Comparison of ENCODE assay signal across 8 cellular contexts in the genomic region with DNA sequence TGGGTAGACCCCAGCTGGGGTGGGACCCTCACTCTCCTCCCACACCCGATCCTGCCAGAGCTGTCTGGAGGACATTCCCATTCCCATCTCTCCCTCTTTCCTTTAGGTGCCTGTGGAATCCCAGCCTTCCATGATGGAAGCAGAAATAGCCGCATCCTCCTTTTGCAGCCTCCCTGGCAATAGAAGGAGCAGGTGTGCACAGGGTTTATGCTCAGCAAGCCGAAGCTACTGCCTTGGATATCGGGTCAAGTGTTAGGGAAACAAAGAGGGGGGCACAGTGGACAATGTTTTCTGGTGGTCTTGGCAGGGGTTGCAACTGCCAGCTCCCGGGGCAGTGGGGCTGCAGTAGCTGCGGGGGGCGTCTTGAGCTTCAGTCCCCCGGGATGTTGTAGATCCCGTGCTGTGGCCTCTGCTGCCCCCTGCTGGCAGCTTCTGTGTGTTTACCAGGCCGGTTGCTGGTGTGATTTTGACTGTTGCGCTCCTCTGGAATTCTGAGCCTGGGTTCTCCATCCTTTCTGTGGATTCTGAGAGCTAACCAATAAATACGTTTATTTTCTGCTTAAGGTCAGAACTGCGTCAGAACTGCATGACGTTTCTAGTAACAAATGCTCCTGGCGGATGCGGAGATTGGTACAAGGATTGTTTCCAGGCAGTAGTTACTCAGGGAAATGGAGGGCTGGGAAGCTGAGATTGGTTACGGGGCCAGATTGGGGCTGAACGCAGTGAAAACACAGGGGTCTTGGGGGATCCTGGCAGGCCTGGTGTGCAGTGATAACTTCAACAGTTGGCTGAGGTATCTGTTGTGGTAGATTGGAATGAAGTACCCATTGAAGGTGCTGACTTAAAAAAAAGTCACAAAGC. TPM values are rescaled to one million over a fixed set of nuclear protein-coding genes. Genes with fewer than 3 reads are reported as not detected.
DNase-seq lines count a peak whose midpoint lies in the region; ATAC-seq, FAIRE-seq and TF ChIP-seq lines count a peak whose summit lies in the region.
"Not testable (repeated sequence)": the region's sequence is repeated elsewhere in the genome, so short reads cannot be mapped to it uniquely, and the experiment has no call there.

No MANE protein-coding gene starts in this region.

- H3K14ac ChIP-seq in H1 (ENCODE audit: insufficient read length) = not testable (repeated sequence)

- not testable (repeated sequence) for H3F3A ChIP-seq in SK-N-SH (replicated peaks; ENCODE audit: insufficient read depth)

- H3K36me3 ChIP-seq in SK-N-SH (replicated peaks in 1 of 2; ENCODE audit: control insufficient read depth in 1 of 2, insufficient read depth in 2 of 2, low read length in 1 of 2); H1 (ENCODE audit: control insufficient read depth in 2 of 4, insufficient read depth in 4 of 4, low read length in 3 of 4); lower lobe of right lung: not testable (repeated sequence)

- ATAC-seq in activated T-cell treated with anti-CD3 and anti-CD28 coated beads, Interleukin-2, amount 50 U/mL, for 72 hours (replicated peaks in 1 of 2) = peak; percentile 67 to 69
- ATAC-seq in lower lobe of right lung = peak; percentile 66 to 76

- not testable (repeated sequence) for H3K4me3 Mint-ChIP-seq in activated T-cell treated with anti-CD3 and anti-CD28 coated beads, Interleukin-2, amount 50 U/mL, for 72 hours

- TF ChIP-seq CTCF in GM13976 (IDR thresholded peaks at IDR 0.05; ENCODE audit: borderline replicate concordance, control extremely low read depth, extremely low read depth, insufficient read depth, missing control alignments) = peak; percentile 65
- peak; percentile 94 for TF ChIP-seq CTCF in SK-N-SH (IDR thresholded peaks at IDR 0.05)
- peak in 2 of 3 experiments; percentile 38 to 46; a peak in 2 of 4 replicates for TF ChIP-seq CTCF in H1 (IDR thresholded peaks at IDR 0.05; ENCODE audit: control extremely low read depth in 1 of 3, insufficient read depth in 1 of 3, low read depth in 1 of 3, low read length in 3 of 3)
- peak; percentile 75 for TF ChIP-seq CTCF in lower lobe of right lung (IDR thresholded peaks at IDR 0.05)

- not testable (repeated sequence) for H3K23ac ChIP-seq in H1 (ENCODE audit: insufficient read length)

- not testable (repeated sequence) for H4K20me1 ChIP-seq in SK-N-SH (ENCODE audit: insufficient read depth); H1 (replicated peaks in 1 of 2; ENCODE audit: control insufficient read depth in 1 of 2, insufficient read depth in 2 of 2, low read length in 2 of 2)

- POLR2A ChIA-PET in SK-N-SH (lab: Yijun Ruan, JAX) = not testable (repeated sequence)
- POLR2A ChIA-PET in H1 (lab: Charles Lee; ENCODE audit: partially characterized antibody) = interaction anchor here (0.7 to 7.4 kb wide), 11 partner anchors 8 to 1309 kb away, joined by 3 to 144 read pairs (median 3); no protein-coding TSS in a partner anchor

- H3K18ac ChIP-seq in H1 (ENCODE audit: extremely low read depth, low read length) = peak overlapping the region; percentile 85

- not testable (repeated sequence) for H3K79me2 ChIP-seq in SK-N-SH (ENCODE audit: insufficient read depth)
- H3K79me2 ChIP-seq in H1 (ENCODE audit: control insufficient read depth in 1 of 2, insufficient read depth in 2 of 2, low read length in 2 of 2) = peaks cover 0 to 19% of the 10 kb centered on the region in 2 experiments; a peak in 2 of 4 replicates

- H3K23me2 ChIP-seq in H1 (ENCODE audit: low read depth, low read length) = not testable (repeated sequence)

- H2BK5ac ChIP-seq in H1 (ENCODE audit: low read depth, low read length) = peak overlapping the region; percentile 95; the same call in 1 of the 2 replicates

- H2BK120ac ChIP-seq in H1 (replicated peaks; ENCODE audit: low read depth, low read length) = peak overlapping the region; percentile 36

- TF ChIP-seq RAD21 in SK-N-SH (IDR thresholded peaks at IDR 0.05; ENCODE audit: low read length) (peak; percentile 51), H1 (IDR thresholded peaks at IDR 0.05 in 1 of 2, conservative IDR thresholded peaks at IDR 0.05 in 1 of 2; ENCODE audit: low read depth in 2 of 2, low read length in 2 of 2) (peak; percentile 26 to 28; a peak in 1 of 4 replicates)

- not testable (repeated sequence) for H3K4ac ChIP-seq in H1 (replicated peaks; ENCODE audit: insufficient read length, low read depth, low read length)

- WGBS in SK-N-SH (ENCODE audit: low lambda C conversion rate) = 13% methylated on average over 15 of the region's 18 CpGs
- 30% methylated on average over 14 of the region's 18 CpGs; no CpG with 5 or more reads in 1 of the 2 experiments for WGBS in H1 (ENCODE audit: extremely low coverage in 1 of 2, insufficient coverage in 1 of 2, insufficient read length in 1 of 2, insufficient replicate concordance in 2 of 2, low coverage in 1 of 2, low lambda C conversion rate in 2 of 2, missing lambda C conversion rate in 1 of 2), 2 experiments

- H3K9me3 Mint-ChIP-seq in activated T-cell treated with anti-CD3 and anti-CD28 coated beads, Interleukin-2, amount 50 U/mL, for 72 hours = not testable (repeated sequence)

- not testable (repeated sequence) for H3K9me2 ChIP-seq in SK-N-SH

- peak overlapping the region; percentile 51 for H2BK20ac ChIP-seq in H1 (ENCODE audit: low read length)

- peak overlapping the region; percentile 49 for H3K4me2 ChIP-seq in SK-N-SH
- peak overlapping the region; percentile 34 to 65; a peak in 3 of 4 replicates for H3K4me2 ChIP-seq in H1 (ENCODE audit: insufficient read depth in 1 of 2, low read depth in 2 of 2, low read length in 2 of 2)

- TF ChIP-seq POLR2A in H1 (IDR thresholded peaks at IDR 0.05; ENCODE audit: control extremely low read depth in 1 of 2, low read depth in 2 of 2, low read length in 2 of 2) = not testable (repeated sequence)

- H4K91ac ChIP-seq in H1 (replicated peaks; ENCODE audit: insufficient read length, low read length) = peak overlapping the region; percentile 98

- peaks cover 28% of the 10 kb centered on the region for H3K27me3 Mint-ChIP-seq in activated T-cell treated with anti-CD3 and anti-CD28 coated beads, Interleukin-2, amount 50 U/mL, for 72 hours (ENCODE audit: low read depth)

- peak overlapping the region; percentile 31; the same call in 1 of the 2 replicates for H2AFZ ChIP-seq in SK-N-SH (ENCODE audit: low read depth)
- not testable (repeated sequence) for H2AFZ ChIP-seq in H1 (ENCODE audit: low read length)

- H2BK15ac ChIP-seq in H1 (ENCODE audit: low read length) = not testable (repeated sequence)

- intact Hi-C loops in lower lobe of right lung (cut with DNase I) = not testable (repeated sequence)

- H4K8ac ChIP-seq in H1 (ENCODE audit: extremely low read depth, insufficient read depth, low read length) = not testable (repeated sequence)

- H3K27ac ChIP-seq in SK-N-SH (ENCODE audit: low read depth in 2 of 2, low read length in 1 of 2); H1 (ENCODE audit: low read depth, low read length); lower lobe of right lung: not testable (repeated sequence)

- not testable (repeated sequence) for H3K9me3 ChIP-seq in SK-N-SH; H1 (ENCODE audit: insufficient read depth in 2 of 2, low read depth in 1 of 2, low read length in 1 of 2); lower lobe of right lung

- not testable (repeated sequence) for DNase-seq in GM13976 (ENCODE audit: low spot score)
- DNase-seq in NCI-H1092 treated with DMSO at 0.1 percent for 48 hours (lab: John Stamatoyannopoulos, UW) (peak; percentile 66), SK-N-SH (peak; percentile 55), H1 (ENCODE audit: low read depth in 1 of 2, low spot score in 2 of 2) (peak in 1 of 2 experiments; percentile 89), lower lobe of right lung (peak; percentile 75)
- DNase-seq in activated T-cell treated with anti-CD3 and anti-CD28 coated beads, Interleukin-2, amount 50 U/mL, for 72 hours = peak; percentile 63 to 66
- peak; percentile 73 to 77 for DNase-seq in stimulated activated CD4-positive, alpha-beta T cell treated with anti-CD3 and anti-CD28 coated beads, Interleukin-2, amount 100 ng/mL, for 24 hours

- FAIRE-seq in A204.1 (lab: Jason Lieb, UNC) (peak; percentile 76), H1 (lab: Jason Lieb, UNC) (peak; percentile 73)

- in situ Hi-C loops in GM13976 (cut with MboI; ENCODE audit: low sequenced_read_pairs, unreplicated experiment) = not testable (repeated sequence)

- H3K9ac ChIP-seq in SK-N-SH; H1 (replicated peaks in 1 of 4; ENCODE audit: extremely low read depth in 1 of 4, low read depth in 3 of 4, low read length in 3 of 4): not testable (repeated sequence)

- peaks cover 16% of the 10 kb centered on the region for H3K4me1 Mint-ChIP-seq in activated T-cell treated with anti-CD3 and anti-CD28 coated beads, Interleukin-2, amount 50 U/mL, for 72 hours (ENCODE audit: low read depth)

- H3K27ac Mint-ChIP-seq in activated T-cell treated with anti-CD3 and anti-CD28 coated beads, Interleukin-2, amount 50 U/mL, for 72 hours = not testable (repeated sequence)

- H3K79me1 ChIP-seq in H1 (ENCODE audit: low read depth, low read length) = not testable (repeated sequence)

- not testable (repeated sequence) for H3K36me3 Mint-ChIP-seq in activated T-cell treated with anti-CD3 and anti-CD28 coated beads, Interleukin-2, amount 50 U/mL, for 72 hours (ENCODE audit: insufficient read depth in 2 of 2)

- H4K5ac ChIP-seq in H1 (ENCODE audit: insufficient read length, low read depth, low read length) = not testable (repeated sequence)

- H3K4me1 ChIP-seq in SK-N-SH (ENCODE audit: control insufficient read depth in 1 of 2, insufficient read depth in 2 of 2, low read depth in 1 of 2, low read length in 1 of 2); lower lobe of right lung: not testable (repeated sequence)
- H3K4me1 ChIP-seq in H1 (replicated peaks in 1 of 4; ENCODE audit: control insufficient read depth in 3 of 4, insufficient read depth in 4 of 4, low read length in 3 of 4) = peaks cover 8 to 39% (median 21%) of the 10 kb centered on the region in 4 experiments

- peak overlapping the region; percentile 91 for H2BK12ac ChIP-seq in H1 (ENCODE audit: low read depth, low read length)

- H3K56ac ChIP-seq in H1 (replicated peaks; ENCODE audit: insufficient read length, low read depth, low read length) = peak overlapping the region; percentile 64

- peak overlapping the region in 1 of 2 experiments; percentile 10; a peak in 1 of 4 replicates for H3K4me3 ChIP-seq in SK-N-SH (ENCODE audit: low read depth in 2 of 2, low read length in 1 of 2)
- H3K4me3 ChIP-seq in H1 (ENCODE audit: extremely low read depth in 1 of 4, insufficient read depth in 2 of 4, low read depth in 3 of 4, low read length in 4 of 4) = peak overlapping the region in 1 of 4 experiments; percentile 62; a peak in 2 of 8 replicates
- H3K4me3 ChIP-seq in lower lobe of right lung = not testable (repeated sequence)

- TF ChIP-seq EP300 in SK-N-SH (IDR thresholded peaks at IDR 0.05; ENCODE audit: borderline replicate concordance in 1 of 2, low read depth in 1 of 2, low read length in 1 of 2); H1 (IDR thresholded peaks at IDR 0.05; ENCODE audit: borderline replicate concordance in 1 of 2, low read depth in 2 of 2, low read length in 2 of 2): not testable (repeated sequence)

- H3K27me3 ChIP-seq in SK-N-SH (ENCODE audit: insufficient read depth) (peaks cover 29% of the 10 kb centered on the region), lower lobe of right lung (ENCODE audit: low read depth) (peaks cover 35% of the 10 kb centered on the region)
- not testable (repeated sequence) for H3K27me3 ChIP-seq in H1 (replicated peaks in 1 of 4; ENCODE audit: control insufficient read depth in 3 of 4, extremely low read depth in 1 of 4, insufficient read depth in 3 of 4, low read length in 3 of 4)

- H2AK5ac ChIP-seq in H1 (ENCODE audit: low read depth, low read length) = peak overlapping the region; percentile 93; the same call in 1 of the 2 replicates

- CTCF ChIA-PET in SK-N-SH (lab: Yijun Ruan, JAX) (interaction anchor here (0.6 to 4.3 kb wide), 48 partner anchors 9 to 305 kb away, joined by 3 to 55 read pairs (median 4); partner anchors contain the start of genes CLDN15, FIS1, IFT22 and ZNHIT1), H1 (lab: Charles Lee; ENCODE audit: partially characterized antibody) (interaction anchor here (0.6 to 3.8 kb wide), 33 partner anchors 9 to 1309 kb away, joined by 3 to 29 read pairs (median 4); partner anchors contain the start of genes CLDN15, FIS1 and MOGAT3)

RNA-seq across cellular contexts. Expression of gene IFT22, which starts 31.2 kb away (rescaled TPM):
- polyA plus RNA-seq in SK-N-SH (2012; rRNA removed) (62.4 and 66.7 TPM in 2 replicates), H1 (2011; rRNA removed) (12.5 and 18.9 TPM in 2 replicates)
- polyA plus RNA-seq in SK-N-SH (2012; cell fraction: cytosol; rRNA removed) = 66.4 and 68.9 TPM in 2 replicates
- polyA plus RNA-seq in SK-N-SH (2012; cell fraction: nucleus; rRNA removed) = 23.6 and 23.8 TPM in 2 replicates
- 1 to 10 TPM; 4.7 to 5.1 TPM for total RNA-seq in activated T-cell treated with anti-CD3 and anti-CD28 coated beads, Interleukin-2, amount 50 U/mL, for 72 hours
- 17.7 and 17.8 TPM in 2 replicates for total RNA-seq in H1 (2021; fragmentation: NEBNext Ultra II Directional; extraction: Animal tissue kit (Norgen Biotek cat#: 25700))
- 18.8 TPM for polyA plus RNA-seq in H1 (2011; cell fraction: cytosol; rRNA removed)
- 12.3 TPM for polyA plus RNA-seq in H1 (2011; cell fraction: nucleus; rRNA removed)
- polyA plus RNA-seq in H1 (2012, experiment 1 of 2) = 25.7 to 34.5 TPM (median 29.0 TPM) in 4 replicates
- polyA plus RNA-seq in H1 (2012, experiment 2 of 2) = 25.3 TPM
- polyA plus RNA-seq in H1 (2013, experiment 1 of 2) = 17.7 TPM
- 17.7 TPM for polyA plus RNA-seq in H1 (2013, experiment 2 of 2)
- 22.1 and 25.8 TPM in 2 replicates for polyA minus RNA-seq in H1 (2011; rRNA and poly(A)+ RNA removed)
- 11.2 TPM for polyA minus RNA-seq in H1 (2011; cell fraction: cytosol; rRNA and poly(A)+ RNA removed)
- polyA minus RNA-seq in H1 (2011; cell fraction: nucleus; rRNA and poly(A)+ RNA removed) = 12.3 TPM
- 19.4 TPM for total RNA-seq in lower lobe of right lung

RNA-seq across cellular contexts. Expression of gene FIS1, which starts 45.5 kb away (rescaled TPM):
- polyA plus RNA-seq in SK-N-SH (2012; rRNA removed) = 1,071 and 1,313 TPM in 2 replicates
- 949 and 1,101 TPM in 2 replicates for polyA plus RNA-seq in SK-N-SH (2012; cell fraction: cytosol; rRNA removed)
- polyA plus RNA-seq in SK-N-SH (2012; cell fraction: nucleus; rRNA removed) = 516 and 580 TPM in 2 replicates
- total RNA-seq in activated T-cell treated with anti-CD3 and anti-CD28 coated beads, Interleukin-2, amount 50 U/mL, for 72 hours = 10 to 100 TPM; 78.4 to 87.2 TPM
- 122 and 128 TPM in 2 replicates for total RNA-seq in H1 (2021; fragmentation: NEBNext Ultra II Directional; extraction: Animal tissue kit (Norgen Biotek cat#: 25700))
- 195 and 246 TPM in 2 replicates for polyA plus RNA-seq in H1 (2011; rRNA removed)
- 294 TPM for polyA plus RNA-seq in H1 (2011; cell fraction: cytosol; rRNA removed)
- 158 TPM for polyA plus RNA-seq in H1 (2011; cell fraction: nucleus; rRNA removed)
- polyA plus RNA-seq in H1 (2012, experiment 1 of 2) = 116 to 183 TPM (median 179 TPM) in 4 replicates
- polyA plus RNA-seq in H1 (2012, experiment 2 of 2) = 229 TPM
- polyA plus RNA-seq in H1 (2013, experiment 1 of 2) = 101 TPM
- polyA plus RNA-seq in H1 (2013, experiment 2 of 2) = 103 TPM
- polyA minus RNA-seq in H1 (2011; rRNA and poly(A)+ RNA removed) = 58.6 and 63.0 TPM in 2 replicates
- polyA minus RNA-seq in H1 (2011; cell fraction: cytosol; rRNA and poly(A)+ RNA removed) = 42.5 TPM
- polyA minus RNA-seq in H1 (2011; cell fraction: nucleus; rRNA and poly(A)+ RNA removed) = 30.6 TPM
- total RNA-seq in lower lobe of right lung = 133 TPM

RNA-seq across cellular contexts. Expression of gene CLDN15, which starts 52.8 kb away (rescaled TPM):
- polyA plus RNA-seq in SK-N-SH (2012; rRNA removed) (24.0 and 29.0 TPM in 2 replicates), H1 (2011; rRNA removed) (7.6 and 11.1 TPM in 2 replicates)
- 4.8 and 8.1 TPM in 2 replicates for polyA plus RNA-seq in SK-N-SH (2012; cell fraction: cytosol; rRNA removed)
- polyA plus RNA-seq in SK-N-SH (2012; cell fraction: nucleus; rRNA removed) = 139 and 167 TPM in 2 replicates
- 10 to 100 TPM; 27.8 to 28.7 TPM for total RNA-seq in activated T-cell treated with anti-CD3 and anti-CD28 coated beads, Interleukin-2, amount 50 U/mL, for 72 hours
- 5.5 and 5.9 TPM in 2 replicates for total RNA-seq in H1 (2021; fragmentation: NEBNext Ultra II Directional; extraction: Animal tissue kit (Norgen Biotek cat#: 25700))
- 7.0 TPM for polyA plus RNA-seq in H1 (2011; cell fraction: cytosol; rRNA removed)
- 21.7 TPM for polyA plus RNA-seq in H1 (2011; cell fraction: nucleus; rRNA removed)
- polyA plus RNA-seq in H1 (2012, experiment 1 of 2) = 3.8 to 6.3 TPM (median 4.8 TPM) in 4 replicates
- polyA plus RNA-seq in H1 (2012, experiment 2 of 2) = 3.7 TPM
- polyA plus RNA-seq in H1 (2013, experiment 1 of 2) = 3.6 TPM
- 2.9 TPM for polyA plus RNA-seq in H1 (2013, experiment 2 of 2)
- 2.7 and 5.7 TPM in 2 replicates for polyA minus RNA-seq in H1 (2011; rRNA and poly(A)+ RNA removed)
- 2.6 TPM for polyA minus RNA-seq in H1 (2011; cell fraction: cytosol; rRNA and poly(A)+ RNA removed)
- 6.4 TPM for polyA minus RNA-seq in H1 (2011; cell fraction: nucleus; rRNA and poly(A)+ RNA removed)
- total RNA-seq in lower lobe of right lung = 11.1 TPM

Comparison
In these comparisons a context has a peak if more than half of its experiments do, and no peak if none do; other contexts are left out.
1. CTCF ChIP-seq: peak in every context shown above with its lines; median percentile 94 in SK-N-SH; 75 in lower lobe of right lung; 65 in GM13976; 42 in H1.